Comparison of ENCODE assay signal across 13 cellular contexts in genomic region chr18:56747032-56747658, GRCh38.
A peak's percentile ranks its signal among the peaks of the same experiment; 100 is the strongest.
DNase-seq lines count a peak whose midpoint lies in the region; ATAC-seq lines count a peak whose summit lies in the region.
"Had no signal": no experiment of that assay in that cellular context is flagged by ENCODE, and none has a peak within 500 bp of the region (broad histone marks: within the 10 kb centered on the region; RNA-seq: fewer than 3 reads in every experiment).

No MANE protein-coding gene starts in this region.

- DNase-seq in KBM-7 (peak; percentile 24), memory B cell (ENCODE audit: low spot score in 2 of 2) (no peak), NCI-H146 (lab: John Stamatoyannopoulos, UW) (no peak)
- DNase-seq: activated naive CD4-positive, alpha-beta T cell treated with Interleukin-2 at 50 U/mL for 16 hours; Caco-2; left ventricle myocardium superior; ovary; PC-9 had no signal

- H3K27me3 Mint-ChIP-seq in memory B cell: no peaks in the 10 kb centered on the region

- H3K36me3 Mint-ChIP-seq in memory B cell: peaks cover 2% of the 10 kb centered on the region

- H3K9me3 Mint-ChIP-seq in memory B cell: no peaks in the 10 kb centered on the region

- in situ Hi-C loops in KBM-7 (cut with MboI; ENCODE audit: low pct_unique_long_range_greater_than_20kb, low sequenced_read_pairs): no loop called here

- H3K4me3 Mint-ChIP-seq in memory B cell: no peak overlapping the region

- H3K4me1 Mint-ChIP-seq in memory B cell: peaks cover 18% of the 10 kb centered on the region

- no peak overlapping the region for H3K27ac Mint-ChIP-seq in memory B cell

- ATAC-seq in GM18498 (IDR thresholded peaks at IDR 0.05; ENCODE audit: unreplicated experiment) (peak; percentile 84), GM21526 (IDR thresholded peaks at IDR 0.05; ENCODE audit: low FRiP score, unreplicated experiment) (peak; percentile 66), memory B cell (ENCODE audit: low read depth) (peak; percentile 92), GM18861 (IDR thresholded peaks at IDR 0.05; ENCODE audit: unreplicated experiment) (no peak), GM18520 (IDR thresholded peaks at IDR 0.05; ENCODE audit: unreplicated experiment) (no peak)
- ATAC-seq: HCT116 had no signal

Comparison
In these comparisons a context has a peak if more than half of its experiments do, and no peak if none do; other contexts are left out.
1. ATAC-seq: peak in GM18498 (single experiment), GM21526 (single experiment) and memory B cell (single experiment); none in GM18861 (single experiment) and GM18520 (single experiment).